In genomic region chr16:28497861-28498599, GRCh38 we compare ENCODE assay signal across 32 cellular contexts. TPM values are rescaled to one million over a fixed set of nuclear protein-coding genes. Genes with fewer than 3 reads are reported as not detected.
A peak's percentile ranks its signal among the peaks of the same experiment; 100 is the strongest.
DNase-seq lines count a peak whose midpoint lies in the region; ATAC-seq and TF ChIP-seq lines count a peak whose summit lies in the region.
"Had no signal": no experiment of that assay in that cellular context is flagged by ENCODE, and none has a peak within 500 bp of the region (broad histone marks: within the 10 kb centered on the region; RNA-seq: fewer than 3 reads in every experiment).

No MANE protein-coding gene starts in this region.

- H3K27me3 ChIP-seq in CD4-positive, alpha-beta memory T cell (ENCODE audit: insufficient read depth, low read length), result no peaks in the 10 kb centered on the region
- no peaks in the 10 kb centered on the region for H3K27me3 ChIP-seq in neutrophil

- ATAC-seq in central memory CD8-positive, alpha-beta T cell (replicated peaks; ENCODE audit: extremely low read depth, poor library complexity, severe bottlenecking), result no peak
- no peak for ATAC-seq in omental fat pad (ENCODE audit: low FRiP score)
- ATAC-seq: lower lobe of right lung, mucosa of descending colon, Panc1, sciatic nerve had no signal

- no peak for DNase-seq in T-helper 2 cell treated with Interferon-gamma antibody and Interleukin-4, amounts not matched to agents 5 μg/mL and 100 μg/mL, for 36 hours (ENCODE audit: low spot score)
- DNase-seq in T-helper 2 cell, result no peak
- DNase-seq in CD4-positive, alpha-beta memory T cell, result no peak
- DNase-seq in central memory CD8-positive, alpha-beta T cell (ENCODE audit: low spot score in 2 of 2), result no peak
- no peak for DNase-seq in HuH-7 (ENCODE audit: low spot score)
- no peak for DNase-seq in omental fat pad (ENCODE audit: low spot score)
- DNase-seq in cardiac septum (ENCODE audit: low spot score), result no peak
- DNase-seq: activated B cell treated with CpG ODN at 0.5 μM for 24 hours; activated effector memory CD4-positive, alpha-beta T cell treated with anti-CD3 and anti-CD28 coated beads, Interleukin-2, amount 50 U/mL, for 16 hours; activated T-cell treated with anti-CD3 and anti-CD28 coated beads for 4 hours; cerebellar nuclear complex; DMS153; kidney glomerular epithelial cell; lower lobe of right lung; mucosa of descending colon; NCI-H1092; NCI-H1694 treated with DMSO at 0.1 percent for 48 hours; NCI-H2171; NCI-H510A treated with DMSO at 0.1 percent for 48 hours; SHP77 treated with DMSO at 0.1 percent for 48 hours; stimulated activated CD4-positive, alpha-beta T cell treated with anti-CD3 and anti-CD28 coated beads, Interleukin-4, amount 100 ng/mL, for 24 hours; stimulated activated naive CD4-positive, alpha-beta T cell had no signal

- H3K27me3 Mint-ChIP-seq in T-helper 2 cell treated with Interferon-gamma antibody and Interleukin-4, amounts not matched to agents 5 μg/mL and 100 μg/mL, for 36 hours (ENCODE audit: low read depth), result no peaks in the 10 kb centered on the region
- H3K27me3 Mint-ChIP-seq in CD4-positive, alpha-beta memory T cell, result no peaks in the 10 kb centered on the region
- no peaks in the 10 kb centered on the region for H3K27me3 Mint-ChIP-seq in central memory CD8-positive, alpha-beta T cell
- H3K27me3 Mint-ChIP-seq: activated B cell treated with CpG ODN at 0.5 μM for 24 hours, IgD-negative memory B cell had no signal

- H3K4me3 ChIP-seq in CD4-positive, alpha-beta memory T cell (ENCODE audit: low read length in 2 of 2), result no peak overlapping the region
- H3K4me3 ChIP-seq in neutrophil (ENCODE audit: low read depth in 1 of 2, low read length in 1 of 2), result no peak overlapping the region
- H3K4me3 ChIP-seq: lower lobe of right lung, mucosa of descending colon had no signal

- intact Hi-C loops in CD4-positive, alpha-beta memory T cell (cut with micrococcal nuclease), result no loop called here
- intact Hi-C loops in cardiac septum (cut with DNase I), result loop anchor here (10.0 kb wide), 1 partner anchor 447 kb away; no protein-coding TSS in a partner anchor

- H3K9me3 ChIP-seq in CD4-positive, alpha-beta memory T cell (ENCODE audit: control insufficient read depth in 1 of 2, low read length in 2 of 2), result no peaks in the 10 kb centered on the region
- H3K9me3 ChIP-seq in neutrophil, result no peaks in the 10 kb centered on the region
- H3K9me3 ChIP-seq: lower lobe of right lung, mucosa of descending colon had no signal

- H3K9me3 Mint-ChIP-seq in T-helper 2 cell treated with Interferon-gamma antibody and Interleukin-4, amounts not matched to agents 5 μg/mL and 100 μg/mL, for 36 hours, result no peaks in the 10 kb centered on the region
- H3K9me3 Mint-ChIP-seq in CD4-positive, alpha-beta memory T cell, result no peaks in the 10 kb centered on the region
- no peaks in the 10 kb centered on the region for H3K9me3 Mint-ChIP-seq in central memory CD8-positive, alpha-beta T cell
- H3K9me3 Mint-ChIP-seq: activated B cell treated with CpG ODN at 0.5 μM for 24 hours, IgD-negative memory B cell, neural crest cell had no signal

- peaks cover 44% of the 10 kb centered on the region for H3K4me1 ChIP-seq in CD4-positive, alpha-beta memory T cell (ENCODE audit: insufficient read depth, low read length)
- H3K4me1 ChIP-seq in neutrophil (ENCODE audit: control insufficient read depth in 1 of 2, insufficient read depth in 1 of 2, low read depth in 1 of 2, low read length in 1 of 2), result peaks cover 42 to 51% of the 10 kb centered on the region in 2 experiments

- peak overlapping the region; percentile 97 for H3K27ac Mint-ChIP-seq in T-helper 2 cell treated with Interferon-gamma antibody and Interleukin-4, amounts not matched to agents 5 μg/mL and 100 μg/mL, for 36 hours
- peak overlapping the region in 5 of 7 donors; percentile 25 to 100 (median 99) for H3K27ac Mint-ChIP-seq in CD4-positive, alpha-beta memory T cell
- no peak overlapping the region for H3K27ac Mint-ChIP-seq in central memory CD8-positive, alpha-beta T cell (ENCODE audit: low read depth)

- POLR2A ChIA-PET in CD4-positive, alpha-beta memory T cell (lab: Charles Lee; ENCODE audit: partially characterized antibody), result no interaction called here

- H3K36me3 Mint-ChIP-seq in T-helper 2 cell treated with Interferon-gamma antibody and Interleukin-4, amounts not matched to agents 5 μg/mL and 100 μg/mL, for 36 hours (ENCODE audit: low read depth), result peaks cover 27% of the 10 kb centered on the region
- peaks cover 17 to 36% of the 10 kb centered on the region in 2 donors for H3K36me3 Mint-ChIP-seq in CD4-positive, alpha-beta memory T cell
- peaks cover 20% of the 10 kb centered on the region for H3K36me3 Mint-ChIP-seq in central memory CD8-positive, alpha-beta T cell (ENCODE audit: insufficient read depth)

- H3K4me3 Mint-ChIP-seq in T-helper 2 cell treated with Interferon-gamma antibody and Interleukin-4, amounts not matched to agents 5 μg/mL and 100 μg/mL, for 36 hours, result no peak overlapping the region
- peak overlapping the region in 1 of 8 donors; percentile 57 for H3K4me3 Mint-ChIP-seq in CD4-positive, alpha-beta memory T cell
- H3K4me3 Mint-ChIP-seq in central memory CD8-positive, alpha-beta T cell, result peak overlapping the region; percentile 94
- H3K4me3 Mint-ChIP-seq: activated B cell treated with CpG ODN at 0.5 μM for 24 hours, neural crest cell had no signal

- no peaks in the 10 kb centered on the region for H3K36me3 ChIP-seq in CD4-positive, alpha-beta memory T cell (ENCODE audit: insufficient read depth, low read length)
- peaks cover 59% of the 10 kb centered on the region for H3K36me3 ChIP-seq in neutrophil
- H3K36me3 ChIP-seq: lower lobe of right lung had no signal

- TF ChIP-seq CTCF in neutrophil (IDR thresholded peaks at IDR 0.05), result no peak
- TF ChIP-seq CTCF in omental fat pad (IDR thresholded peaks at IDR 0.05), result no peak

- H3K4me1 Mint-ChIP-seq in T-helper 2 cell treated with Interferon-gamma antibody and Interleukin-4, amounts not matched to agents 5 μg/mL and 100 μg/mL, for 36 hours (ENCODE audit: low read depth), result peaks cover 44% of the 10 kb centered on the region
- H3K4me1 Mint-ChIP-seq in CD4-positive, alpha-beta memory T cell, result peaks cover 39 to 50% (median 46%) of the 10 kb centered on the region in 4 donors
- peaks cover 47% of the 10 kb centered on the region for H3K4me1 Mint-ChIP-seq in central memory CD8-positive, alpha-beta T cell
- H3K4me1 Mint-ChIP-seq: neural crest cell had no signal

- CTCF ChIA-PET in CD4-positive, alpha-beta memory T cell (lab: Charles Lee; ENCODE audit: partially characterized antibody), result no interaction called here

- no peak overlapping the region for H3K27ac ChIP-seq in CD4-positive, alpha-beta memory T cell (ENCODE audit: low read depth, low read length)
- H3K27ac ChIP-seq in neutrophil, result peak overlapping the region; percentile 100
- H3K27ac ChIP-seq: lower lobe of right lung had no signal

RNA-seq across cellular contexts. Expression of gene APOBR, which starts 3.6 kb away (rescaled TPM):
- total RNA-seq in CD4-positive, alpha-beta memory T cell, result 1 to 10 TPM; 9.1 to 9.9 TPM
- polyA plus RNA-seq in CD4-positive, alpha-beta memory T cell, result 1 to 10 TPM in 1 of 2 donors, under 1 TPM in 1; 0.12 to 3.5 TPM
- total RNA-seq in omental fat pad (10 to 100 TPM in 2 of 4 donors, 1 to 10 TPM in 2; 1.5 to 15.6 (median 7.6) TPM), cardiac septum (0.51 TPM)
- total RNA-seq: A172 had no signal

RNA-seq across cellular contexts. Expression of gene CLN3, which starts 6.2 kb away (rescaled TPM):
- 10 to 100 TPM; 62.1 to 63.6 TPM for total RNA-seq in CD4-positive, alpha-beta memory T cell
- polyA plus RNA-seq in CD4-positive, alpha-beta memory T cell, result 10 to 100 TPM; 16.8 to 33.7 TPM
- total RNA-seq in omental fat pad, result 10 to 100 TPM; 20.1 to 28.9 (median 24.9) TPM
- total RNA-seq in cardiac septum, result 9.1 TPM

RNA-seq across cellular contexts. Expression of gene IL27, which starts 8.6 kb away (rescaled TPM):
- total RNA-seq in CD4-positive, alpha-beta memory T cell, result not detected
- polyA plus RNA-seq in CD4-positive, alpha-beta memory T cell, result not detected
- total RNA-seq in omental fat pad, result under 1 TPM in 1 of 4 donors, not detected in 3; 0.48 TPM
- total RNA-seq in cardiac septum, result not detected
- total RNA-seq: A172, activated B cell treated with CpG ODN at 0.5 μM for 24 hours, G401, mucosa of descending colon, neural crest cell, posterior vena cava, sciatic nerve, temporal lobe, urinary bladder had no signal
- polyA plus RNA-seq: IgD-negative memory B cell had no signal

RNA-seq across cellular contexts. Expression of gene NPIPB7, which starts 25.9 kb away (rescaled TPM):
- total RNA-seq in CD4-positive, alpha-beta memory T cell, result 1 to 10 TPM in 1 of 2 experiments, under 1 TPM in 1; 0.72 to 1.1 TPM
- not detected for polyA plus RNA-seq in CD4-positive, alpha-beta memory T cell
- not detected for total RNA-seq in omental fat pad
- not detected for total RNA-seq in cardiac septum
- total RNA-seq: A172, activated B cell treated with CpG ODN at 0.5 μM for 24 hours, G401, posterior vena cava, sciatic nerve, urinary bladder had no signal
- polyA plus RNA-seq: urinary bladder had no signal

RNA-seq across cellular contexts. Expression of gene NUPR1, which starts 40.7 kb away (rescaled TPM):
- not detected for total RNA-seq in CD4-positive, alpha-beta memory T cell
- not detected for polyA plus RNA-seq in CD4-positive, alpha-beta memory T cell
- total RNA-seq in omental fat pad (10 to 100 TPM; 20.2 to 56.4 (median 40.1) TPM), cardiac septum (50.2 TPM)
- total RNA-seq: activated B cell treated with CpG ODN at 0.5 μM for 24 hours, neural crest cell had no signal
- polyA plus RNA-seq: IgD-negative memory B cell had no signal
